In the genomic region with DNA sequence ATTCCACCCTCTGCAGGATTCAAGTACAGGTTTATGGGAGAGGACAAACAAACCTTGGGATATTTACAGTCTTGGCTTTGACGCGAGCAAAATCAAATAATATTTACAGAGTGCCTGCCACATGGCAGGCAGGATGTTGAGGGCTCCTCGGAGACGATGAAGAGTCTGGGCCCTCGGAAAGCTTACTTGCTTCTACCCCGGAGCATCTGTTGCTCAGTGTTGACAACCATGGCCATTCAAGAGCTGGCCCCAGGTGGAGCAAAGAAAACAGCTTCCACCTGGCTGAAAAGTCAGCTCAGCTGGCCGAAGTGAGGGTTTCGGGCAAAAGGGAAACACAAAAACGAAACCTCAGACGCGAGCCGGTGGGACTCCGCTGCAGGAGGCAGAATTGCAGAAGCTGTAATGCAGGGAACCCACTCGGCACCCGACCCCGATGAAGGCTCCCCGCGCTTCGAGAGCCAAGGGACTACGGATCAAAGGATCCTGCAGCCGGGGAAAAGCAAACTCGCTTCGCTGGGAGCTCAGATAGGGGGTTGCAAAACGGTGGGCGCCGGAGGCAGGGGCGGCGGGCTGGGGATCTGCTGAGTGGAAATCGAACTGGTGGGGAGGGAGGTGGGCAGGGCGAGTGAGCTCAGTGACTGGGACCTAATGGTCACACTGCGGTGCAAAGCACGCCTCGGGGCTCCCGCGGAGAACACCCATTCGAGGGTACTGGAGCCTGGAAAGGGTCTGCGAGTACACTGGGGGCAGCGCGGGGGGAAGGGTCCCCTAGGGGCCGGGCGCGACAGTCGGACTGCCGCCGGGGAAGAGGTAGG, we compare ENCODE assay signal across 1 cellular context.
TF ChIP-seq lines count a peak whose summit lies in the region.

No MANE protein-coding gene starts in this region.

TF ChIP-seq in HEK293, 187 proteins besides CTCF, POLR2A, EP300 and RAD21 (continued from another document and continues in another):
- TF ChIP-seq, protein P1, sequence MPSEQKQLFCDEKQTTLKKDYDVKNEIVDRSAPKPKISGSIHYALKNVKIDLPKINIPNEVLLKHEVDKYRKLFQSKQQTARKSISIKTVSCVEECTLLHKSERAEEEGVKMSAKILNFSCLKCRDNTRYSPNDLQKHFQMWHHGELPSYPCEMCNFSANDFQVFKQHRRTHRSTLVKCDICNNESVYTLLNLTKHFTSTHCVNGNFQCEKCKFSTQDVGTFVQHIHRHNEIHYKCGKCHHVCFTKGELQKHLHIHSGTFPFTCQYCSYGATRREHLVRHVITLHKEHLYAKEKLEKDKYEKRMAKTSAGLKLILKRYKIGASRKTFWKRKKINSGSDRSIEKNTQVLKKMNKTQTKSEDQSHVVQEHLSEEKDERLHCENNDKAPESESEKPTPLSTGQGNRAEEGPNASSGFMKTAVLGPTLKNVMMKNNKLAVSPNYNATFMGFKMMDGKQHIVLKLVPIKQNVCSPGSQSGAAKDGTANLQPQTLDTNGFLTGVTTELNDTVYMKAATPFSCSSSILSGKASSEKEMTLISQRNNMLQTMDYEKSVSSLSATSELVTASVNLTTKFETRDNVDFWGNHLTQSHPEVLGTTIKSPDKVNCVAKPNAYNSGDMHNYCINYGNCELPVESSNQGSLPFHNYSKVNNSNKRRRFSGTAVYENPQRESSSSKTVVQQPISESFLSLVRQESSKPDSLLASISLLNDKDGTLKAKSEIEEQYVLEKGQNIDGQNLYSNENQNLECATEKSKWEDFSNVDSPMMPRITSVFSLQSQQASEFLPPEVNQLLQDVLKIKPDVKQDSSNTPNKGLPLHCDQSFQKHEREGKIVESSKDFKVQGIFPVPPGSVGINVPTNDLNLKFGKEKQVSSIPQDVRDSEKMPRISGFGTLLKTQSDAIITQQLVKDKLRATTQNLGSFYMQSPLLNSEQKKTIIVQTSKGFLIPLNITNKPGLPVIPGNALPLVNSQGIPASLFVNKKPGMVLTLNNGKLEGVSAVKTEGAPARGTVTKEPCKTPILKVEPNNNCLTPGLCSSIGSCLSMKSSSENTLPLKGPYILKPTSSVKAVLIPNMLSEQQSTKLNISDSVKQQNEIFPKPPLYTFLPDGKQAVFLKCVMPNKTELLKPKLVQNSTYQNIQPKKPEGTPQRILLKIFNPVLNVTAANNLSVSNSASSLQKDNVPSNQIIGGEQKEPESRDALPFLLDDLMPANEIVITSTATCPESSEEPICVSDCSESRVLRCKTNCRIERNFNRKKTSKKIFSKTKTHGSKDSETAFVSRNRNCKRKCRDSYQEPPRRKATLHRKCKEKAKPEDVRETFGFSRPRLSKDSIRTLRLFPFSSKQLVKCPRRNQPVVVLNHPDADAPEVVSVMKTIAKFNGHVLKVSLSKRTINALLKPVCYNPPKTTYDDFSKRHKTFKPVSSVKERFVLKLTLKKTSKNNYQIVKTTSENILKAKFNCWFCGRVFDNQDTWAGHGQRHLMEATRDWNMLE (tag by site-specific recombination; conservative IDR thresholded peaks at IDR 0.05; ENCODE audit: low read depth): no peak
- TF ChIP-seq ZNF341 (tag by site-specific recombination; IDR thresholded peaks at IDR 0.05; ENCODE audit: low read depth): 0 out of 2 replicates have a peak, but pooled peaks have one; percentile 18
- no peak for TF ChIP-seq ZNF19 (tag by site-specific recombination; IDR thresholded peaks at IDR 0.05; ENCODE audit: low read depth)
- TF ChIP-seq ZNF292 (tag by site-specific recombination; IDR thresholded peaks at IDR 0.05; ENCODE audit: borderline replicate concordance, low read depth): no peak
- TF ChIP-seq YY1 (tag by site-specific recombination; IDR thresholded peaks at IDR 0.05): no peak
- no peak for TF ChIP-seq ZNF549 (tag by site-specific recombination; IDR thresholded peaks at IDR 0.05)
- peak; percentile 57 for TF ChIP-seq EGR2 (tag by site-specific recombination; IDR thresholded peaks at IDR 0.05; ENCODE audit: low read depth)
- TF ChIP-seq ZBTB8A (tag by site-specific recombination; IDR thresholded peaks at IDR 0.05): peak; percentile 59
- TF ChIP-seq HIC1 (tag by site-specific recombination; IDR thresholded peaks at IDR 0.05): no peak
- TF ChIP-seq ZEB2 (tag by site-specific recombination; IDR thresholded peaks at IDR 0.05): no peak
- TF ChIP-seq, protein P2, sequence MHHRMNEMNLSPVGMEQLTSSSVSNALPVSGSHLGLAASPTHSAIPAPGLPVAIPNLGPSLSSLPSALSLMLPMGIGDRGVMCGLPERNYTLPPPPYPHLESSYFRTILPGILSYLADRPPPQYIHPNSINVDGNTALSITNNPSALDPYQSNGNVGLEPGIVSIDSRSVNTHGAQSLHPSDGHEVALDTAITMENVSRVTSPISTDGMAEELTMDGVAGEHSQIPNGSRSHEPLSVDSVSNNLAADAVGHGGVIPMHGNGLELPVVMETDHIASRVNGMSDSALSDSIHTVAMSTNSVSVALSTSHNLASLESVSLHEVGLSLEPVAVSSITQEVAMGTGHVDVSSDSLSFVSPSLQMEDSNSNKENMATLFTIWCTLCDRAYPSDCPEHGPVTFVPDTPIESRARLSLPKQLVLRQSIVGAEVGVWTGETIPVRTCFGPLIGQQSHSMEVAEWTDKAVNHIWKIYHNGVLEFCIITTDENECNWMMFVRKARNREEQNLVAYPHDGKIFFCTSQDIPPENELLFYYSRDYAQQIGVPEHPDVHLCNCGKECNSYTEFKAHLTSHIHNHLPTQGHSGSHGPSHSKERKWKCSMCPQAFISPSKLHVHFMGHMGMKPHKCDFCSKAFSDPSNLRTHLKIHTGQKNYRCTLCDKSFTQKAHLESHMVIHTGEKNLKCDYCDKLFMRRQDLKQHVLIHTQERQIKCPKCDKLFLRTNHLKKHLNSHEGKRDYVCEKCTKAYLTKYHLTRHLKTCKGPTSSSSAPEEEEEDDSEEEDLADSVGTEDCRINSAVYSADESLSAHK (tag by site-specific recombination; IDR thresholded peaks at IDR 0.05): no peak
- no peak for TF ChIP-seq ZNF433 (tag by site-specific recombination; IDR thresholded peaks at IDR 0.05; ENCODE audit: low read depth)
- 0 out of 2 replicates have a peak, but pooled peaks have one; percentile 12 for TF ChIP-seq SP3 (tag by site-specific recombination; IDR thresholded peaks at IDR 0.05)
- no peak for TF ChIP-seq ZNF747 (tag by site-specific recombination; IDR thresholded peaks at IDR 0.05)
- TF ChIP-seq ZBTB48 (tag by site-specific recombination; IDR thresholded peaks at IDR 0.05): peak; percentile 74; the same call in 1 of the 2 replicates
- TF ChIP-seq ZNF600 (tag by site-specific recombination; IDR thresholded peaks at IDR 0.05): peak; percentile 53; the same call in 1 of the 2 replicates
- TF ChIP-seq GLIS2 (tag by site-specific recombination; IDR thresholded peaks at IDR 0.05): peak; percentile 85
- peak; percentile 38; the same call in 1 of the 2 replicates for TF ChIP-seq ZNF335 (tag by site-specific recombination; conservative IDR thresholded peaks at IDR 0.05)
- TF ChIP-seq KLF7 (tag by site-specific recombination; IDR thresholded peaks at IDR 0.05; ENCODE audit: borderline replicate concordance): 0 out of 2 replicates have a peak, but pooled peaks have one; percentile 14
- no peak for TF ChIP-seq ZNF214 (tag by site-specific recombination; IDR thresholded peaks at IDR 0.05; ENCODE audit: borderline replicate concordance)
- TF ChIP-seq SCRT1 (tag by site-specific recombination; IDR thresholded peaks at IDR 0.05; ENCODE audit: borderline replicate concordance): 0 out of 2 replicates have a peak, but pooled peaks have one; percentile 10
- peak; percentile 73 for TF ChIP-seq ZIC2 (tag by site-specific recombination; IDR thresholded peaks at IDR 0.05)
- TF ChIP-seq ZNF394 (tag by site-specific recombination; IDR thresholded peaks at IDR 0.05; ENCODE audit: borderline replicate concordance): no peak
- TF ChIP-seq ZBTB7A (tag by site-specific recombination; IDR thresholded peaks at IDR 0.05; ENCODE audit: low read depth): no peak
- no peak for TF ChIP-seq FEZF1 (tag by site-specific recombination; IDR thresholded peaks at IDR 0.05)
- TF ChIP-seq KLF16 (tag by site-specific recombination; IDR thresholded peaks at IDR 0.05): no peak; the same call in 1 of the 2 replicates
- 0 out of 2 replicates have a peak, but pooled peaks have one; percentile 16 for TF ChIP-seq ZNF366 (tag by site-specific recombination; conservative IDR thresholded peaks at IDR 0.05)
- peak; percentile 76; the same call in 1 of the 2 replicates for TF ChIP-seq ZBTB17 (tag by site-specific recombination; IDR thresholded peaks at IDR 0.05)
- TF ChIP-seq ZNF501 (tag by site-specific recombination; IDR thresholded peaks at IDR 0.05): no peak
- TF ChIP-seq, protein P3, sequence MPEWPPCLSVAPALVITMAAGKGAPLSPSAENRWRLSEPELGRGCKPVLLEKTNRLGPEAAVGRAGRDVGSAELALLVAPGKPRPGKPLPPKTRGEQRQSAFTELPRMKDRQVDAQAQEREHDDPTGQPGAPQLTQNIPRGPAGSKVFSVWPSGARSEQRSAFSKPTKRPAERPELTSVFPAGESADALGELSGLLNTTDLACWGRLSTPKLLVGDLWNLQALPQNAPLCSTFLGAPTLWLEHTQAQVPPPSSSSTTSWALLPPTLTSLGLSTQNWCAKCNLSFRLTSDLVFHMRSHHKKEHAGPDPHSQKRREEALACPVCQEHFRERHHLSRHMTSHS (tag by site-specific recombination; IDR thresholded peaks at IDR 0.05): no peak
- TF ChIP-seq ZNF148 (tag by site-specific recombination; IDR thresholded peaks at IDR 0.05; ENCODE audit: borderline replicate concordance): no peak
- TF ChIP-seq ZNF391 (tag by site-specific recombination; IDR thresholded peaks at IDR 0.05; ENCODE audit: borderline replicate concordance, low read depth): no peak
- TF ChIP-seq PRDM1 (tag by site-specific recombination; IDR thresholded peaks at IDR 0.05): peak; percentile 50; the same call in 1 of the 2 replicates
- TF ChIP-seq, protein P4, sequence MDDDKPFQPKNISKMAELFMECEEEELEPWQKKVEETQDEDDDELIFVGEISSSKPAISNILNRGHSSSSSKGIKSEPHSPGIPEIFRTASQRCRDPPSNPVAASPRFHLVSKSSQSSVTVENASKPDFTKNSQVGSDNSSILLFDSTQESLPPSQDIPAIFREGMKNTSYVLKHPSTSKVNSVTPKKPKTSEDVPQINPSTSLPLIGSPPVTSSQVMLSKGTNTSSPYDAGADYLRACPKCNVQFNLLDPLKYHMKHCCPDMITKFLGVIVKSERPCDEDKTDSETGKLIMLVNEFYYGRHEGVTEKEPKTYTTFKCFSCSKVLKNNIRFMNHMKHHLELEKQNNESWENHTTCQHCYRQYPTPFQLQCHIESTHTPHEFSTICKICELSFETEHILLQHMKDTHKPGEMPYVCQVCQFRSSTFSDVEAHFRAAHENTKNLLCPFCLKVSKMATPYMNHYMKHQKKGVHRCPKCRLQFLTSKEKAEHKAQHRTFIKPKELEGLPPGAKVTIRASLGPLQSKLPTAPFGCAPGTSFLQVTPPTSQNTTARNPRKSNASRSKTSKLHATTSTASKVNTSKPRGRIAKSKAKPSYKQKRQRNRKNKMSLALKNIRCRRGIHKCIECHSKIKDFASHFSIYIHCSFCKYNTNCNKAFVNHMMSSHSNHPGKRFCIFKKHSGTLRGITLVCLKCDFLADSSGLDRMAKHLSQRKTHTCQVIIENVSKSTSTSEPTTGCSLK (tag by site-specific recombination; IDR thresholded peaks at IDR 0.05): no peak
- TF ChIP-seq SCRT2 (tag by site-specific recombination; IDR thresholded peaks at IDR 0.05): peak; percentile 91
- TF ChIP-seq ZNF571 (tag by site-specific recombination; IDR thresholded peaks at IDR 0.05): no peak
- TF ChIP-seq ZNF221 (tag by site-specific recombination; IDR thresholded peaks at IDR 0.05; ENCODE audit: borderline replicate concordance): no peak
- TF ChIP-seq ZNF558 (tag by site-specific recombination; IDR thresholded peaks at IDR 0.05): no peak
- no peak for TF ChIP-seq ZNF580 (tag by site-specific recombination; IDR thresholded peaks at IDR 0.05)
- TF ChIP-seq ELK4 (IDR thresholded peaks at IDR 0.05; ENCODE audit: borderline replicate concordance, low read depth, low read length): no peak
